In the genomic region with DNA sequence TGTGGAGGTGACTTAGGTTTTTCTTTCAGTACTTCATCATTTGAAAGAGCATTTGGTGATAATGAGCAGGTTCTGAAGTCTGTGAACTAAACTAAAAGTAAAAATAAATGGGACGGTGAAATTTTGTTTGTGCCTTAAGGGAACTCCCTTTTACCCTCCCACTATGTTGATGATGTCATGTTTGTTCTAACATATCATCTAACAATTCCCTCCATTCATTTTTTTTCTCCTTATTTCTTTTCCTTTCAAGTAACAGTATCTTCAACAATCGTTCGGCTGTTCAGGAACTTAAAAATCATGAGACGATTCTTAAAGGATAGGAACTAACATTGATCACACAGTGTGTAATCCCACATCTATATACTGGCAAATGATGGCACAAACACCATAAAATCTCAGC, we compare ENCODE assay signal across 15 cellular contexts. TPM values are rescaled to one million over a fixed set of nuclear protein-coding genes. Genes with fewer than 3 reads are reported as not detected.
A peak's percentile ranks its signal among the peaks of the same experiment; 100 is the strongest.
DNase-seq lines count a peak whose midpoint lies in the region; ATAC-seq, FAIRE-seq and TF ChIP-seq lines count a peak whose summit lies in the region.
"Had no signal": no experiment of that assay in that cellular context is flagged by ENCODE, and none has a peak within 500 bp of the region (broad histone marks: within the 10 kb centered on the region; RNA-seq: fewer than 3 reads in every experiment).

No MANE protein-coding gene starts in this region.

- intact Hi-C loops in IMR-90 (cut with micrococcal nuclease) (loop anchor here (5.0 kb wide), 1 partner anchor 42 kb away; no protein-coding TSS in a partner anchor), body of pancreas (cut with DNase I) (no loop called here)

- no peak for FAIRE-seq in A549 (lab: Jason Lieb, UNC)
- FAIRE-seq: A204.1 had no signal

- no peak overlapping the region for H4K91ac ChIP-seq in IMR-90 (ENCODE audit: insufficient read depth, low read depth, low read length)

- H3K4me1 Mint-ChIP-seq in activated naive CD4-positive, alpha-beta T cell treated with anti-CD3 and anti-CD28 coated beads, Interleukin-2, amount 10 ng/mL, durations not matched to agents 7 days and 5 days = peaks cover 4% of the 10 kb centered on the region

- H4K20me1 ChIP-seq in IMR-90 (ENCODE audit: insufficient read depth, low read length) = no peaks in the 10 kb centered on the region

- no peak overlapping the region for H3K4ac ChIP-seq in IMR-90 (ENCODE audit: low read depth, low read length)

- no peaks in the 10 kb centered on the region for H3K36me3 Mint-ChIP-seq in activated naive CD4-positive, alpha-beta T cell treated with anti-CD3 and anti-CD28 coated beads, Interleukin-2, amount 10 ng/mL, durations not matched to agents 7 days and 5 days

- H2AK9ac ChIP-seq in IMR-90 (replicated peaks; ENCODE audit: low read depth, low read length, poor library complexity) = no peak overlapping the region

- H2BK120ac ChIP-seq in IMR-90 (ENCODE audit: low read depth, low read length) = no peak overlapping the region

- H2AFZ ChIP-seq in IMR-90 (replicated peaks; ENCODE audit: low read length, poor library complexity) = no peak overlapping the region
- H2AFZ ChIP-seq: GM23248 had no signal

- no peak for TF ChIP-seq EP300 in A549 (IDR thresholded peaks at IDR 0.05)

- no peak overlapping the region for H3K4me3 Mint-ChIP-seq in activated naive CD4-positive, alpha-beta T cell treated with anti-CD3 and anti-CD28 coated beads, Interleukin-2, amount 10 ng/mL, durations not matched to agents 7 days and 5 days

- H3K4me3 ChIP-seq in A549 (no peak overlapping the region), IMR-90 (ENCODE audit: insufficient read depth, low read depth, low read length) (no peak overlapping the region), body of pancreas (no peak overlapping the region), muscle layer of duodenum (ENCODE audit: low read depth in 1 of 2, low read length in 2 of 2) (no peak overlapping the region)
- H3K4me3 ChIP-seq: GM23248 had no signal

- in situ Hi-C loops in IMR-90 (cut with MboI; ENCODE audit: low sequenced_read_pairs) = no loop called here

- H3K18ac ChIP-seq in IMR-90 (ENCODE audit: low read depth, low read length) = no peak overlapping the region

- peak overlapping the region; percentile 76 to 85 for H3K27ac ChIP-seq in A549
- no peak overlapping the region for H3K27ac ChIP-seq in IMR-90 (ENCODE audit: insufficient read depth, low read length)
- H3K27ac ChIP-seq in body of pancreas = peak overlapping the region; percentile 21 to 90 (median 70)
- peak overlapping the region; percentile 15 for H3K27ac ChIP-seq in muscle layer of duodenum (ENCODE audit: low read length)
- H3K27ac ChIP-seq: GM23248, RWPE1 had no signal

- dilution Hi-C loops in IMR-90 (cut with HindIII; ENCODE audit: low sequenced_read_pairs, unreplicated experiment) = no loop called here

- H3K4me2 ChIP-seq in A549 (peak overlapping the region; percentile 82), IMR-90 (ENCODE audit: low read depth, low read length) (no peak overlapping the region)

- H3K14ac ChIP-seq in IMR-90 (replicated peaks; ENCODE audit: low read depth, low read length) = no peak overlapping the region

- no peaks in the 10 kb centered on the region for H3K27me3 ChIP-seq in IMR-90 (ENCODE audit: control insufficient read depth, insufficient read depth, low read length)
- no peaks in the 10 kb centered on the region for H3K27me3 ChIP-seq in body of pancreas
- no peaks in the 10 kb centered on the region for H3K27me3 ChIP-seq in muscle layer of duodenum (ENCODE audit: low read depth, low read length)

- no peak for TF ChIP-seq POLR2A in A549 (IDR thresholded peaks at IDR 0.05; ENCODE audit: low read length)
- TF ChIP-seq POLR2A in IMR-90 (IDR thresholded peaks at IDR 0.05; ENCODE audit: low read depth, low read length) = no peak
- no peak for TF ChIP-seq POLR2A in body of pancreas (IDR thresholded peaks at IDR 0.05)

- DNase-seq in A549 (ENCODE audit: low read depth in 1 of 2, low spot score in 1 of 2) (no peak), IMR-90 (no peak), body of pancreas (no peak), UCSD-AML1 (lab: John Stamatoyannopoulos, UW; ENCODE audit: unreplicated experiment) (no peak), NOMO-1 treated with DMSO at 0.1 percent for 48 hours (lab: John Stamatoyannopoulos, UW; ENCODE audit: unreplicated experiment) (no peak), iPS-NIHi7 (ENCODE audit: extremely low spot score) (no peak)
- DNase-seq in activated naive CD4-positive, alpha-beta T cell treated with anti-CD3 and anti-CD28 coated beads, Interleukin-2, amount 10 ng/mL, durations not matched to agents 7 days and 5 days = no peak
- DNase-seq: GF-D8, GM23248, Karpas-422, NCI-H187 treated with DMSO at 0.1 percent for 48 hours, NCI-H2171 had no signal

- peaks cover 14% of the 10 kb centered on the region for H3K27me3 Mint-ChIP-seq in activated naive CD4-positive, alpha-beta T cell treated with anti-CD3 and anti-CD28 coated beads, Interleukin-2, amount 10 ng/mL, durations not matched to agents 7 days and 5 days

- H3K23ac ChIP-seq in IMR-90 (ENCODE audit: low read depth, low read length) = no peak overlapping the region

- H3K79me1 ChIP-seq in IMR-90 (ENCODE audit: low read depth in 1 of 2, low read length in 2 of 2) = no peaks in the 10 kb centered on the region

- peaks cover 52% of the 10 kb centered on the region for H3K4me1 ChIP-seq in A549
- H3K4me1 ChIP-seq in IMR-90 (ENCODE audit: control insufficient read depth, insufficient read depth, low read length) = no peaks in the 10 kb centered on the region
- peaks cover 58% of the 10 kb centered on the region for H3K4me1 ChIP-seq in body of pancreas
- H3K4me1 ChIP-seq in muscle layer of duodenum (ENCODE audit: control insufficient read depth in 1 of 2, insufficient read depth in 2 of 2, low read length in 2 of 2) = peaks cover 0 to 5% of the 10 kb centered on the region in 2 donors

- H4K8ac ChIP-seq in IMR-90 (ENCODE audit: low read depth in 2 of 2, low read length in 2 of 2) = no peak overlapping the region

- H2BK20ac ChIP-seq in IMR-90 (ENCODE audit: low read depth, low read length) = no peak overlapping the region

- TF ChIP-seq CTCF in A549 (IDR thresholded peaks at IDR 0.05) = no peak
- no peak for TF ChIP-seq CTCF in IMR-90 (conservative IDR thresholded peaks at IDR 0.05; ENCODE audit: low read depth, low read length)
- TF ChIP-seq CTCF in body of pancreas (IDR thresholded peaks at IDR 0.05) = no peak

- ATAC-seq in A549 (peak in 1 of 2 experiments; percentile 14; a peak in 2 of 6 replicates), IMR-90 (ENCODE audit: low read depth) (no peak), body of pancreas (no peak)

- H3K36me3 ChIP-seq in IMR-90 (ENCODE audit: control insufficient read depth, insufficient read depth, low read length) = no peaks in the 10 kb centered on the region
- no peaks in the 10 kb centered on the region for H3K36me3 ChIP-seq in body of pancreas (replicated peaks in 1 of 2; ENCODE audit: insufficient read depth in 1 of 2, low read depth in 2 of 2)
- H3K36me3 ChIP-seq in muscle layer of duodenum (ENCODE audit: control insufficient read depth in 1 of 2, insufficient read depth in 2 of 2, low read length in 2 of 2) = no peaks in the 10 kb centered on the region

- TF ChIP-seq RAD21 in A549 (conservative IDR thresholded peaks at IDR 0.05 in 1 of 2, IDR thresholded peaks at IDR 0.05 in 1 of 2) = no peak
- no peak for TF ChIP-seq RAD21 in IMR-90 (IDR thresholded peaks at IDR 0.05; ENCODE audit: low read length)

- H3K27ac Mint-ChIP-seq in activated naive CD4-positive, alpha-beta T cell treated with anti-CD3 and anti-CD28 coated beads, Interleukin-2, amount 10 ng/mL, durations not matched to agents 7 days and 5 days = no peak overlapping the region

- H3K9me1 ChIP-seq in IMR-90 (ENCODE audit: insufficient read depth, low read length) = peaks cover 4% of the 10 kb centered on the region; the same call in 1 of the 2 replicates

- H3K56ac ChIP-seq in IMR-90 (ENCODE audit: extremely low read depth, insufficient read depth, low read length) = no peak overlapping the region

- H3K9ac ChIP-seq in IMR-90 (ENCODE audit: low read depth, low read length) = no peak overlapping the region
- H3K9ac ChIP-seq: GM23248 had no signal

- peaks cover 4% of the 10 kb centered on the region; the same call in 1 of the 3 replicates for H3K9me3 ChIP-seq in A549
- no peaks in the 10 kb centered on the region for H3K9me3 ChIP-seq in IMR-90 (ENCODE audit: control insufficient read depth, insufficient read depth, low read length)
- no peaks in the 10 kb centered on the region for H3K9me3 ChIP-seq in body of pancreas
- H3K9me3 ChIP-seq in muscle layer of duodenum (ENCODE audit: control insufficient read depth in 1 of 2, low read length in 2 of 2) = no peaks in the 10 kb centered on the region

- POLR2A ChIA-PET in A549 (lab: Yijun Ruan, JAX) (no interaction called here), IMR-90 (lab: Charles Lee; ENCODE audit: unreplicated experiment) (no interaction called here)

- no peak overlapping the region for H2BK15ac ChIP-seq in IMR-90 (ENCODE audit: low read depth, low read length)

- no peaks in the 10 kb centered on the region for H3K9me3 Mint-ChIP-seq in activated naive CD4-positive, alpha-beta T cell treated with anti-CD3 and anti-CD28 coated beads, Interleukin-2, amount 10 ng/mL, durations not matched to agents 7 days and 5 days

- CTCF ChIA-PET in A549 (lab: Yijun Ruan, JAX) = no interaction called here
- CTCF ChIA-PET in IMR-90 (lab: Yijun Ruan, JAX) = interaction anchor here (0.7 kb wide), 1 partner anchor 19 kb away, joined by 5 read pairs; no protein-coding TSS in a partner anchor
- CTCF ChIA-PET in activated naive CD4-positive, alpha-beta T cell treated with anti-CD3 and anti-CD28 coated beads, Interleukin-2, amount 10 ng/mL, durations not matched to agents 7 days and 5 days (lab: Charles Lee) = no interaction called here

- peak overlapping the region; percentile 15; the same call in 1 of the 2 replicates for H2AK5ac ChIP-seq in IMR-90 (ENCODE audit: low read depth, low read length)

- H2BK5ac ChIP-seq in IMR-90 (ENCODE audit: low read depth, low read length, poor library complexity, severe bottlenecking) = no peak overlapping the region

- WGBS in A549 (ENCODE audit: missing lambda C conversion rate) = 48% methylated on average over 4 of the region's 4 CpGs
- 92% methylated on average over 2 of the region's 4 CpGs; no CpG with 5 or more reads in 1 of the 2 experiments for WGBS in IMR-90 (ENCODE audit: extremely low coverage in 2 of 2, insufficient read length in 1 of 2), 2 experiments
- WGBS in body of pancreas, 2 donors = 55 to 65% methylated on average over 4 of the region's 4 CpGs

- BruUV-seq in IMR-90 (replicated peaks; lab: Mats Ljungman, UMichigan) = no TSS peak

- no peak overlapping the region for H4K5ac ChIP-seq in IMR-90 (ENCODE audit: low read depth, low read length)

RNA-seq across cellular contexts. Expression of a gene that starts 30.0 kb away (rescaled TPM):
- polyA plus RNA-seq in A549 (2011; rRNA removed) (38.2 and 53.5 TPM in 2 replicates), A549 (2017; fragmentation: RNase III; extraction: RNeasy Plus Mini Kit Qiagen cat#74134 plus additional on column Dnase treatment) (42.7 to 53.5 TPM (median 53.0 TPM) in 3 replicates), IMR-90 (2012; rRNA removed) (56.5 and 66.6 TPM in 2 replicates)
- polyA plus RNA-seq in A549 (2012; cell fraction: cytosol; rRNA removed) = 79.4 and 99.0 TPM in 2 replicates
- 131 and 168 TPM in 2 replicates for polyA plus RNA-seq in A549 (2012; cell fraction: nucleus; rRNA removed)
- 76.2 and 82.0 TPM in 2 replicates for polyA minus RNA-seq in A549 (2011; rRNA and poly(A)+ RNA removed)
- total RNA-seq in IMR-90 (2012; rRNA removed) (37.2 and 47.0 TPM in 2 replicates), body of pancreas (10 to 100 TPM; 82.7 to 83.3 TPM)
- polyA plus RNA-seq in IMR-90 (2012; cell fraction: cytosol; rRNA removed) = 12.6 and 82.3 TPM in 2 replicates
- polyA plus RNA-seq in IMR-90 (2012; cell fraction: nucleus; rRNA removed; ENCODE audit: low replicate concordance) = 216 and 242 TPM in 2 replicates
